Comparison of ENCODE assay signal across 8 cellular contexts in genomic region chr22:45577746-45578523, GRCh38.
DNase-seq lines count a peak whose midpoint lies in the region; ATAC-seq and TF ChIP-seq lines count a peak whose summit lies in the region.

No MANE protein-coding gene starts in this region.

- peak; percentile 96 for TF ChIP-seq CTCF in OCI-LY3 (IDR thresholded peaks at IDR 0.05; ENCODE audit: low read depth, low read length)
- TF ChIP-seq CTCF in esophagus muscularis mucosa (IDR thresholded peaks at IDR 0.05) = peak; percentile 80 to 96 (median 87)

- no peaks in the 10 kb centered on the region for H4K20me1 ChIP-seq in OCI-LY3 (ENCODE audit: insufficient read depth, low read length)

- 0 out of 2 replicates have a peak overlapping the region, but pooled peaks have one; percentile 31 for H2AFZ ChIP-seq in OCI-LY3 (ENCODE audit: low read depth, low read length)

- H3K27me3 Mint-ChIP-seq in CD4-positive, alpha-beta memory T cell = peaks cover 0 to 7% of the 10 kb centered on the region in 2 donors
- H3K27me3 Mint-ChIP-seq in naive thymus-derived CD4-positive, alpha-beta T cell = peaks cover 0 to 18% (median 12%) of the 10 kb centered on the region in 5 donors

- CTCF ChIA-PET in CD4-positive, alpha-beta memory T cell (lab: Charles Lee; ENCODE audit: partially characterized antibody) = interaction anchor here (0.7 to 1.5 kb wide), 7 partner anchors 9 to 67 kb away, joined by 3 to 5 read pairs (median 4); no protein-coding TSS in a partner anchor
- CTCF ChIA-PET in naive thymus-derived CD4-positive, alpha-beta T cell (lab: Charles Lee) = no interaction called here

- H3K4me1 Mint-ChIP-seq in CD4-positive, alpha-beta memory T cell = peaks cover 0 to 11% (median 6%) of the 10 kb centered on the region in 4 donors
- peaks cover 3 to 9% (median 5%) of the 10 kb centered on the region in 7 donors for H3K4me1 Mint-ChIP-seq in naive thymus-derived CD4-positive, alpha-beta T cell

- POLR2A ChIA-PET in CD4-positive, alpha-beta memory T cell (lab: Charles Lee; ENCODE audit: partially characterized antibody) = no interaction called here
- POLR2A ChIA-PET in naive thymus-derived CD4-positive, alpha-beta T cell (lab: Charles Lee) = no interaction called here

- ATAC-seq in naive thymus-derived CD4-positive, alpha-beta T cell = peak; percentile 82
- no peak for ATAC-seq in GM19351 (IDR thresholded peaks at IDR 0.05; ENCODE audit: unreplicated experiment)

- no peak for TF ChIP-seq POLR2A in esophagus muscularis mucosa (IDR thresholded peaks at IDR 0.05; ENCODE audit: low read depth)

- no peaks in the 10 kb centered on the region for H3K9me3 ChIP-seq in CD4-positive, alpha-beta memory T cell (ENCODE audit: control insufficient read depth in 1 of 2, low read length in 2 of 2)
- no peaks in the 10 kb centered on the region for H3K9me3 ChIP-seq in OCI-LY3 (ENCODE audit: insufficient read depth, low read length)
- no peaks in the 10 kb centered on the region for H3K9me3 ChIP-seq in esophagus muscularis mucosa
- H3K9me3 ChIP-seq in naive thymus-derived CD4-positive, alpha-beta T cell (ENCODE audit: control insufficient read depth in 2 of 3, low read length in 3 of 3) = no peaks in the 10 kb centered on the region

- peaks cover 6% of the 10 kb centered on the region for H3K4me1 ChIP-seq in CD4-positive, alpha-beta memory T cell (ENCODE audit: insufficient read depth, low read length)
- H3K4me1 ChIP-seq in OCI-LY3 (ENCODE audit: low read length) (peaks cover 2% of the 10 kb centered on the region; the same call in 1 of the 2 replicates), esophagus muscularis mucosa (peaks cover 0 to 31% (median 18%) of the 10 kb centered on the region in 4 donors)
- H3K4me1 ChIP-seq in naive thymus-derived CD4-positive, alpha-beta T cell (ENCODE audit: control insufficient read depth in 2 of 2, insufficient read depth in 2 of 2, low read length in 2 of 2) = peaks cover 0 to under 1% of the 10 kb centered on the region in 2 donors

- H3K27ac Mint-ChIP-seq in CD4-positive, alpha-beta memory T cell = no peak overlapping the region
- no peak overlapping the region for H3K27ac Mint-ChIP-seq in naive thymus-derived CD4-positive, alpha-beta T cell

- H3K36me3 ChIP-seq in CD4-positive, alpha-beta memory T cell (ENCODE audit: insufficient read depth, low read length) = no peaks in the 10 kb centered on the region
- no peaks in the 10 kb centered on the region for H3K36me3 ChIP-seq in OCI-LY3 (replicated peaks; ENCODE audit: low read depth, low read length)
- peaks cover 0 to 18% (median 6%) of the 10 kb centered on the region in 4 donors for H3K36me3 ChIP-seq in esophagus muscularis mucosa
- no peaks in the 10 kb centered on the region for H3K36me3 ChIP-seq in naive thymus-derived CD4-positive, alpha-beta T cell (ENCODE audit: control insufficient read depth in 2 of 3, insufficient read depth in 3 of 3, low read length in 3 of 3)

- WGBS in esophagus muscularis mucosa = 37% methylated on average over 20 of the region's 27 CpGs

- peaks cover 0 to 1% of the 10 kb centered on the region in 2 donors for H3K36me3 Mint-ChIP-seq in CD4-positive, alpha-beta memory T cell
- no peaks in the 10 kb centered on the region for H3K36me3 Mint-ChIP-seq in naive thymus-derived CD4-positive, alpha-beta T cell

- intact Hi-C loops in CD4-positive, alpha-beta memory T cell (cut with micrococcal nuclease) = no loop called here
- intact Hi-C loops in esophagus muscularis mucosa (cut with DNase I) = loop anchor here (10.0 kb wide), 1 partner anchor 257 kb away; no protein-coding TSS in a partner anchor
- intact Hi-C loops in naive thymus-derived CD4-positive, alpha-beta T cell (cut with micrococcal nuclease) = loop anchor here in 1 of 2 donors (2.0 kb wide), 1 partner anchor 67 kb away; no protein-coding TSS in a partner anchor

- H3K4me3 Mint-ChIP-seq in CD4-positive, alpha-beta memory T cell = no peak overlapping the region
- no peak overlapping the region for H3K4me3 Mint-ChIP-seq in naive thymus-derived CD4-positive, alpha-beta T cell

- no peak for TF ChIP-seq EP300 in esophagus muscularis mucosa (IDR thresholded peaks at IDR 0.05)

- no peak overlapping the region for H3K4me3 ChIP-seq in CD4-positive, alpha-beta memory T cell (ENCODE audit: low read length in 2 of 2)
- peak overlapping the region; percentile 56 for H3K4me3 ChIP-seq in OCI-LY3 (ENCODE audit: low read length)
- no peak overlapping the region for H3K4me3 ChIP-seq in esophagus muscularis mucosa
- H3K4me3 ChIP-seq in naive thymus-derived CD4-positive, alpha-beta T cell (ENCODE audit: low read length) = no peak overlapping the region

- no peak overlapping the region for H3K27ac ChIP-seq in CD4-positive, alpha-beta memory T cell (ENCODE audit: low read depth, low read length)
- H3K27ac ChIP-seq in OCI-LY3 (ENCODE audit: low read length) (no peak overlapping the region), esophagus muscularis mucosa (replicated peaks in 1 of 4) (no peak overlapping the region)
- no peak overlapping the region for H3K27ac ChIP-seq in naive thymus-derived CD4-positive, alpha-beta T cell (ENCODE audit: low read depth, low read length)

- no peaks in the 10 kb centered on the region for H3K27me3 ChIP-seq in CD4-positive, alpha-beta memory T cell (ENCODE audit: insufficient read depth, low read length)
- H3K27me3 ChIP-seq in OCI-LY3 (ENCODE audit: low read depth, low read length) (peaks cover 27% of the 10 kb centered on the region), esophagus muscularis mucosa (peaks cover 0 to 44% (median 0%) of the 10 kb centered on the region in 4 donors)
- H3K27me3 ChIP-seq in naive thymus-derived CD4-positive, alpha-beta T cell (ENCODE audit: control insufficient read depth in 2 of 2, insufficient read depth in 2 of 2, low read length in 2 of 2) = no peaks in the 10 kb centered on the region

- DNase-seq in CD4-positive, alpha-beta memory T cell = peak; percentile 57 to 64 (median 63)
- peak; percentile 88 for DNase-seq in HT-29 (ENCODE audit: low spot score)
- DNase-seq in activated T-cell treated with anti-CD3 and anti-CD28 coated beads for 1 hour (ENCODE audit: low read depth) = peak; percentile 69
- DNase-seq in esophagus muscularis mucosa (ENCODE audit: extremely low spot score) = peak; percentile 95
- DNase-seq in naive thymus-derived CD4-positive, alpha-beta T cell = peak; percentile 34 to 82 (median 62)
- peak; percentile 51 to 58 for DNase-seq in stimulated activated CD8-positive, alpha-beta memory T cell treated with anti-CD3 and anti-CD28 coated beads, Interleukin-7, amount 100 ng/mL, for 48 hours (ENCODE audit: extremely low read depth in 1 of 2, low read depth in 1 of 2)

- H3K9me3 Mint-ChIP-seq in CD4-positive, alpha-beta memory T cell = peaks cover 0 to 6% (median 0%) of the 10 kb centered on the region in 8 donors
- H3K9me3 Mint-ChIP-seq in naive thymus-derived CD4-positive, alpha-beta T cell = peaks cover 0 to 5% (median 0%) of the 10 kb centered on the region in 11 donors

- no peak overlapping the region for H3K9ac ChIP-seq in OCI-LY3 (ENCODE audit: low read length)

- H3K4me2 ChIP-seq in OCI-LY3 (ENCODE audit: low read length) = peak overlapping the region; percentile 84

- no peaks in the 10 kb centered on the region for H3K79me2 ChIP-seq in OCI-LY3 (ENCODE audit: low read length)
